ENCODE assay signal across 13 cellular contexts in genomic region chr15:68636256-68636655, GRCh38. TPM values are rescaled to one million over a fixed set of nuclear protein-coding genes. Genes with fewer than 3 reads are reported as not detected.
"Had no signal": no experiment of that assay in that cellular context is flagged by ENCODE, and none has a peak within 500 bp of the region (broad histone marks: within the 10 kb centered on the region; RNA-seq: fewer than 3 reads in every experiment).

No MANE protein-coding gene starts in this region.

- H3K4me3 Mint-ChIP-seq: activated naive CD8-positive, alpha-beta T cell treated with anti-CD3 and anti-CD28 coated beads, Interleukin-2, amount 50 U/mL, for 24 hours; naive thymus-derived CD8-positive, alpha-beta T cell; stimulated activated naive B cell treated with anti-CD40 and anti-IgM and Interleukin-4, amounts not matched to agents 10 μg/mL and 1 μg/mL and 100 μg/mL, for 72 hours; type B pancreatic cell had no signal

- ATAC-seq: activated naive CD8-positive, alpha-beta T cell treated with anti-CD3 and anti-CD28 coated beads, Interleukin-2, amount 50 U/mL, for 24 hours; gastroesophageal sphincter; left colon; naive thymus-derived CD8-positive, alpha-beta T cell; stimulated activated naive B cell treated with anti-CD40 and anti-IgM and Interleukin-4, amounts not matched to agents 10 μg/mL and 1 μg/mL and 100 μg/mL, for 72 hours had no signal

- H3K27ac Mint-ChIP-seq: activated naive CD8-positive, alpha-beta T cell treated with anti-CD3 and anti-CD28 coated beads, Interleukin-2, amount 50 U/mL, for 24 hours; naive thymus-derived CD8-positive, alpha-beta T cell; stimulated activated naive B cell treated with anti-CD40 and anti-IgM and Interleukin-4, amounts not matched to agents 10 μg/mL and 1 μg/mL and 100 μg/mL, for 72 hours; type B pancreatic cell had no signal

- H3K36me3 ChIP-seq: ascending aorta, gastroesophageal sphincter had no signal

- H3K4me3 ChIP-seq: ascending aorta, gastroesophageal sphincter had no signal

- H3K36me3 Mint-ChIP-seq: naive thymus-derived CD8-positive, alpha-beta T cell; stimulated activated naive B cell treated with anti-CD40 and anti-IgM and Interleukin-4, amounts not matched to agents 10 μg/mL and 1 μg/mL and 100 μg/mL, for 72 hours; type B pancreatic cell had no signal

- H3K27me3 ChIP-seq: ascending aorta, gastroesophageal sphincter had no signal

- H3K9me3 Mint-ChIP-seq: activated naive CD8-positive, alpha-beta T cell treated with anti-CD3 and anti-CD28 coated beads, Interleukin-2, amount 50 U/mL, for 24 hours; naive thymus-derived CD8-positive, alpha-beta T cell; stimulated activated naive B cell treated with anti-CD40 and anti-IgM and Interleukin-4, amounts not matched to agents 10 μg/mL and 1 μg/mL and 100 μg/mL, for 72 hours; type B pancreatic cell had no signal

- H3K9me3 ChIP-seq: ascending aorta, gastroesophageal sphincter had no signal

- DNase-seq: activated CD4-positive, alpha-beta T cell treated with anti-CD3 and anti-CD28 coated beads, Interleukin-2, amount 50 U/mL, for 4 hours; activated CD4-positive, CD25-positive, alpha-beta regulatory T cell treated with anti-CD3 and anti-CD28 coated beads, Interleukin-2, amount 50 U/mL, for 72 hours; activated naive CD4-positive, alpha-beta T cell treated with Interleukin-2 at 50 U/mL for 16 hours; activated naive CD8-positive, alpha-beta T cell treated with anti-CD3 and anti-CD28 coated beads, Interleukin-2, amount 50 U/mL, for 24 hours; activated T-cell treated with anti-CD3 and anti-CD28 coated beads for 4 hours; left colon; naive thymus-derived CD8-positive, alpha-beta T cell; stimulated activated CD4-positive, alpha-beta T cell treated with anti-CD3 and anti-CD28 coated beads, Interleukin-15, amount 100 ng/mL, for 24 hours; stimulated activated CD4-positive, alpha-beta T cell treated with anti-CD3 and anti-CD28 coated beads, Interleukin-4, amount 100 ng/mL, for 1 hour; stimulated activated naive B cell treated with anti-CD40 and anti-IgM and Interleukin-4, amounts not matched to agents 10 μg/mL and 1 μg/mL and 100 μg/mL, for 72 hours had no signal

- H3K27me3 Mint-ChIP-seq: activated naive CD8-positive, alpha-beta T cell treated with anti-CD3 and anti-CD28 coated beads, Interleukin-2, amount 50 U/mL, for 24 hours; stimulated activated naive B cell treated with anti-CD40 and anti-IgM and Interleukin-4, amounts not matched to agents 10 μg/mL and 1 μg/mL and 100 μg/mL, for 72 hours had no signal

RNA-seq across cellular contexts. Expression of gene CORO2B, which starts 57.5 kb away (rescaled TPM):
- polyA plus RNA-seq: naive thymus-derived CD8-positive, alpha-beta T cell had no signal
